Comparison of ENCODE assay signal across 1 cellular context in the genomic region with DNA sequence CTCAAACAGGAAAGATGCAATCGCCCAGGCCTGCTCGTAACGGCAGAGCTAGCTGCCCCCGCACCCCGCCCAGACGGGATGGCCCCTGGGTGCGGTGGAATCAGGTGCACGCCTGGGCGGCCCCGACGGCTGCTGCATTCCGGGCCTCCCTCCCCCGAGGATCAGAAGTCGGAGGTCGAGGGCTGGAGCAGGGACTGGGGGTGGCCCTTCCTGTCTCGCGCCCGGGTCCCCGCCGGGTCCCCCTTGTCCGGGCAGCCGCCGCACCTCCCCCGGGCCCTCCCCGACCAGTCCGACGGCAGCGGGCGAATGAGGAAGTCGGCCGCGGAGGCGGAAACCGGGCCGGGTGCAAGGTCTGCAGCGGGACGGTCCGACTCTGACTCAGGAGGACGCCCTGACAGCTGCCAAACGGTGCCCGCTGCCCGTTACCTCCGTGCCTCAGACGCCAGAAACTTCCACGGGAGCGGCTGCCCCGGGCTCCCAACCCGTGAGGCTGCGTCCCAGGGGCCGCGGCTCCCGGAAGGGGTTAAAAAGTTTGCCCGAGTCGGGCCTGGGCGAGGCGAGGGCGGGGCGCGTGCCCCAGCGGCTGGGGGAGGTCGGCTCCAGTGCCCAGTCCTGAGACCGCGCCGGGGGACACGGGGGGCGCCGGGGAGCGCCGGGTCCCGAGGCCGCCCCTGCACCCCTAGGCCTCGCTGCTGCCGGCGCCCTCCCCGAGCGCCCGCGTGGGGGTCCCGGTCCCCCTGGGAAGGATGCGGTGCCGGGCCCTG.
TF ChIP-seq lines count a peak whose summit lies in the region.

No MANE protein-coding gene starts in this region.

TF ChIP-seq in HepG2, 621 proteins besides CTCF, POLR2A, EP300 and RAD21 (continued from another document and continues in another):
- TF ChIP-seq AFF4 (CRISPR knock-in tag; IDR thresholded peaks at IDR 0.05), result no peak
- no peak for TF ChIP-seq RFX1 (IDR thresholded peaks at IDR 0.05)
- TF ChIP-seq POGZ (CRISPR knock-in tag; IDR thresholded peaks at IDR 0.05), result 0 out of 2 replicates have a peak, but pooled peaks have one; percentile 29
- TF ChIP-seq HOXA7 (CRISPR knock-in tag; IDR thresholded peaks at IDR 0.05), result no peak
- TF ChIP-seq DMTF1 (CRISPR knock-in tag; IDR thresholded peaks at IDR 0.05), result no peak
- 0 out of 2 replicates have a peak, but pooled peaks have one; percentile 65 for TF ChIP-seq ZNF589 (CRISPR knock-in tag; conservative IDR thresholded peaks at IDR 0.05)
- 0 out of 2 replicates have a peak, but pooled peaks have one; percentile 27 for TF ChIP-seq RXRA (CRISPR knock-in tag; IDR thresholded peaks at IDR 0.05)
- TF ChIP-seq STAT5B (CRISPR knock-in tag; IDR thresholded peaks at IDR 0.05), result no peak
- TF ChIP-seq HIVEP1 (CRISPR knock-in tag; IDR thresholded peaks at IDR 0.05), result 0 out of 2 replicates have a peak, but pooled peaks have one; percentile 24
- TF ChIP-seq ZNF605 (CRISPR knock-in tag; IDR thresholded peaks at IDR 0.05), result 0 out of 2 replicates have a peak, but pooled peaks have one; percentile 39
- no peak for TF ChIP-seq SATB2 (CRISPR knock-in tag; IDR thresholded peaks at IDR 0.05)
- no peak for TF ChIP-seq KLF16 (CRISPR knock-in tag; IDR thresholded peaks at IDR 0.05)
- no peak for TF ChIP-seq TARDBP (CRISPR knock-in tag; IDR thresholded peaks at IDR 0.05)
- no peak for TF ChIP-seq ATF4 (CRISPR knock-in tag; IDR thresholded peaks at IDR 0.05)
- TF ChIP-seq MLXIP (CRISPR knock-in tag; IDR thresholded peaks at IDR 0.05; ENCODE audit: borderline replicate concordance), result no peak
- no peak for TF ChIP-seq ISL2 (CRISPR knock-in tag; IDR thresholded peaks at IDR 0.05)
- no peak for TF ChIP-seq ARID2 (CRISPR knock-in tag; IDR thresholded peaks at IDR 0.05; ENCODE audit: borderline replicate concordance)
- 0 out of 2 replicates have a peak, but pooled peaks have one; percentile 15 for TF ChIP-seq ELF4 (CRISPR knock-in tag; IDR thresholded peaks at IDR 0.05; ENCODE audit: borderline replicate concordance)
- no peak for TF ChIP-seq TGIF2 (CRISPR knock-in tag; IDR thresholded peaks at IDR 0.05)
- no peak for TF ChIP-seq ZNF572 (CRISPR knock-in tag; IDR thresholded peaks at IDR 0.05)
- TF ChIP-seq, protein P1, sequence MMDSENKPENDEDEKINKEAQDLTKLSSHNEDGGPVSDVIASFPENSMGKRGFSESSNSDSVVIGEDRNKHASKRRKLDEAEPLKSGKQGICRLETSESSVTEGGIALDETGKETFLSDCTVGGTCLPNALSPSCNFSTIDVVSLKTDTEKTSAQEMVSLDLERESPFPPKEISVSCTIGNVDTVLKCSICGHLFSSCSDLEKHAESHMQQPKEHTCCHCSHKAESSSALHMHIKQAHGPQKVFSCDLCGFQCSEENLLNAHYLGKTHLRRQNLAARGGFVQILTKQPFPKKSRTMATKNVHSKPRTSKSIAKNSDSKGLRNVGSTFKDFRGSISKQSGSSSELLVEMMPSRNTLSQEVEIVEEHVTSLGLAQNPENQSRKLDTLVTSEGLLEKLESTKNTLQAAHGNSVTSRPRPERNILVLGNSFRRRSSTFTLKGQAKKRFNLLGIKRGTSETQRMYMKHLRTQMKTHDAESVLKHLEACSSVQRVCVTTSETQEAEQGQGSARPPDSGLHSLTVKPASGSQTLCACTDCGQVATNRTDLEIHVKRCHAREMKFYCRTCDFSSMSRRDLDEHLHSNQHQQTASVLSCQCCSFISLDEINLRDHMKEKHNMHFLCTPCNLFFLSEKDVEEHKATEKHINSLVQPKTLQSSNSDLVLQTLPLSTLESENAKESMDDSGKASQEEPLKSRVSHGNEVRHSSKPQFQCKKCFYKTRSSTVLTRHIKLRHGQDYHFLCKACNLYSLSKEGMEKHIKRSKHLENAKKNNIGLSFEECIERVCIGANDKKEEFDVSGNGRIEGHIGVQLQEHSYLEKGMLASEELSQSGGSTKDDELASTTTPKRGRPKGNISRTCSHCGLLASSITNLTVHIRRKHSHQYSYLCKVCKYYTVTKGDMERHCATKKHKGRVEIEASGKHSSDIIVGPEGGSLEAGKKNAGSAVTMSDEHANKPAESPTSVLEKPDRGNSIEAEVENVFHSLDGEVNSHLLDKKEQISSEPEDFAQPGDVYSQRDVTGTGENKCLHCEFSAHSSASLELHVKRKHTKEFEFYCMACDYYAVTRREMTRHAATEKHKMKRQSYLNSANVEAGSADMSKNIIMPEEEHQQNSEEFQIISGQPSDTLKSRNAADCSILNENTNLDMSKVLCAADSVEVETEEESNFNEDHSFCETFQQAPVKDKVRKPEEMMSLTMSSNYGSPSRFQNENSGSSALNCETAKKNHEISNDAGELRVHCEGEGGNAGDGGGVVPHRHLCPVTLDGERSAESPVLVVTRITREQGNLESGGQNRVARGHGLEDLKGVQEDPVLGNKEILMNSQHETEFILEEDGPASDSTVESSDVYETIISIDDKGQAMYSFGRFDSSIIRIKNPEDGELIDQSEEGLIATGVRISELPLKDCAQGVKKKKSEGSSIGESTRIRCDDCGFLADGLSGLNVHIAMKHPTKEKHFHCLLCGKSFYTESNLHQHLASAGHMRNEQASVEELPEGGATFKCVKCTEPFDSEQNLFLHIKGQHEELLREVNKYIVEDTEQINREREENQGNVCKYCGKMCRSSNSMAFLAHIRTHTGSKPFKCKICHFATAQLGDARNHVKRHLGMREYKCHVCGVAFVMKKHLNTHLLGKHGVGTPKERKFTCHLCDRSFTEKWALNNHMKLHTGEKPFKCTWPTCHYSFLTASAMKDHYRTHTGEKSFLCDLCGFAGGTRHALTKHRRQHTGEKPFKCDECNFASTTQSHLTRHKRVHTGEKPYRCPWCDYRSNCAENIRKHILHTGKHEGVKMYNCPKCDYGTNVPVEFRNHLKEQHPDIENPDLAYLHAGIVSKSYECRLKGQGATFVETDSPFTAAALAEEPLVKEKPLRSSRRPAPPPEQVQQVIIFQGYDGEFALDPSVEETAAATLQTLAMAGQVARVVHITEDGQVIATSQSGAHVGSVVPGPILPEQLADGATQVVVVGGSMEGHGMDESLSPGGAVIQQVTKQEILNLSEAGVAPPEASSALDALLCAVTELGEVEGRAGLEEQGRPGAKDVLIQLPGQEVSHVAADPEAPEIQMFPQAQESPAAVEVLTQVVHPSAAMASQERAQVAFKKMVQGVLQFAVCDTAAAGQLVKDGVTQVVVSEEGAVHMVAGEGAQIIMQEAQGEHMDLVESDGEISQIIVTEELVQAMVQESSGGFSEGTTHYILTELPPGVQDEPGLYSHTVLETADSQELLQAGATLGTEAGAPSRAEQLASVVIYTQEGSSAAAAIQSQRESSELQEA (CRISPR knock-in tag; IDR thresholded peaks at IDR 0.05; ENCODE audit: not compliant biosample characterization), result no peak
- TF ChIP-seq ZNF710 (CRISPR knock-in tag; IDR thresholded peaks at IDR 0.05; ENCODE audit: borderline replicate concordance), result no peak
- TF ChIP-seq ZNF709 (CRISPR knock-in tag; IDR thresholded peaks at IDR 0.05), result no peak
- peak; percentile 18; the same call in 1 of the 2 replicates for TF ChIP-seq ETV5 (CRISPR knock-in tag; IDR thresholded peaks at IDR 0.05; ENCODE audit: borderline replicate concordance)
- TF ChIP-seq, protein P2, sequence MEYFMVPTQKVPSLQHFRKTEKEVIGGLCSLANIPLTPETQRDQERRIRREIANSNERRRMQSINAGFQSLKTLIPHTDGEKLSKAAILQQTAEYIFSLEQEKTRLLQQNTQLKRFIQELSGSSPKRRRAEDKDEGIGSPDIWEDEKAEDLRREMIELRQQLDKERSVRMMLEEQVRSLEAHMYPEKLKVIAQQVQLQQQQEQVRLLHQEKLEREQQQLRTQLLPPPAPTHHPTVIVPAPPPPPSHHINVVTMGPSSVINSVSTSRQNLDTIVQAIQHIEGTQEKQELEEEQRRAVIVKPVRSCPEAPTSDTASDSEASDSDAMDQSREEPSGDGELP (IDR thresholded peaks at IDR 0.05; ENCODE audit: borderline replicate concordance, low read depth), result no peak
- TF ChIP-seq MTERF4 (CRISPR knock-in tag; IDR thresholded peaks at IDR 0.05), result 0 out of 2 replicates have a peak, but pooled peaks have one; percentile 1
